Comparison of ENCODE assay signal across 14 cellular contexts in genomic region chr3:43497905-43498365, GRCh38.
DNase-seq lines count a peak whose midpoint lies in the region; ATAC-seq and TF ChIP-seq lines count a peak whose summit lies in the region.
"Had no signal": no experiment of that assay in that cellular context is flagged by ENCODE, and none has a peak within 500 bp of the region (broad histone marks: within the 10 kb centered on the region; RNA-seq: fewer than 3 reads in every experiment).

No MANE protein-coding gene starts in this region.

- H2AFZ ChIP-seq in Karpas-422 (ENCODE audit: low read length) = no peak overlapping the region

- intact Hi-C loops in right cardiac atrium (cut with DNase I) = no loop called here
- intact Hi-C loops in Right ventricle myocardium inferior (cut with DNase I) = no loop called here

- ATAC-seq in right cardiac atrium (peak; percentile 64 to 93), Right ventricle myocardium inferior (no peak)
- ATAC-seq: sciatic nerve had no signal

- H3K9me3 ChIP-seq in right cardiac atrium (ENCODE audit: control insufficient read depth, low read length) (no peaks in the 10 kb centered on the region), Karpas-422 (ENCODE audit: low read length) (no peaks in the 10 kb centered on the region)
- H3K9me3 ChIP-seq in CD8-positive, alpha-beta memory T cell (ENCODE audit: low read length) = no peaks in the 10 kb centered on the region

- H3K4me3 ChIP-seq in right cardiac atrium (ENCODE audit: low read length) (no peak overlapping the region), fibroblast of the aortic adventitia (ENCODE audit: low read depth, low read length) (no peak overlapping the region), Karpas-422 (ENCODE audit: low read length) (no peak overlapping the region)
- no peak overlapping the region for H3K4me3 ChIP-seq in CD8-positive, alpha-beta memory T cell (ENCODE audit: low read length)

- H3K36me3 Mint-ChIP-seq in activated naive CD8-positive, alpha-beta T cell treated with anti-CD3 and anti-CD28 coated beads for 36 hours = peaks cover 8% of the 10 kb centered on the region
- H3K36me3 Mint-ChIP-seq in CD8-positive, alpha-beta memory T cell = peaks cover 0 to 4% (median 0%) of the 10 kb centered on the region in 3 donors
- H3K36me3 Mint-ChIP-seq: T-cell had no signal

- POLR2A ChIA-PET in CD8-positive, alpha-beta memory T cell (lab: Charles Lee) = interaction anchor here (1.0 kb wide), 1 partner anchor 335 kb away, joined by 3 read pairs; no protein-coding TSS in a partner anchor

- H4K20me1 ChIP-seq in Karpas-422 (ENCODE audit: insufficient read depth, low read depth, low read length) = no peaks in the 10 kb centered on the region

- peak overlapping the region; percentile 87 for H3K27ac Mint-ChIP-seq in activated naive CD8-positive, alpha-beta T cell treated with anti-CD3 and anti-CD28 coated beads for 36 hours
- H3K27ac Mint-ChIP-seq in CD8-positive, alpha-beta memory T cell = peak overlapping the region in 4 of 8 donors; percentile 12 to 70 (median 63)

- H3K4me1 ChIP-seq in right cardiac atrium (ENCODE audit: control insufficient read depth, insufficient read depth, low read length) = peaks cover 6% of the 10 kb centered on the region
- H3K4me1 ChIP-seq in CD8-positive, alpha-beta memory T cell (ENCODE audit: insufficient read depth, low read length) = peaks cover 34% of the 10 kb centered on the region
- no peaks in the 10 kb centered on the region for H3K4me1 ChIP-seq in Karpas-422 (ENCODE audit: low read length)

- peaks cover 2% of the 10 kb centered on the region for H3K9me3 Mint-ChIP-seq in activated naive CD8-positive, alpha-beta T cell treated with anti-CD3 and anti-CD28 coated beads for 36 hours
- H3K9me3 Mint-ChIP-seq in CD8-positive, alpha-beta memory T cell = no peaks in the 10 kb centered on the region
- H3K9me3 Mint-ChIP-seq: T-cell had no signal

- no peak overlapping the region for H3K4me2 ChIP-seq in Karpas-422 (ENCODE audit: low read depth, low read length, poor library complexity, severe bottlenecking)

- no peaks in the 10 kb centered on the region for H3K27me3 Mint-ChIP-seq in activated naive CD8-positive, alpha-beta T cell treated with anti-CD3 and anti-CD28 coated beads for 36 hours
- H3K27me3 Mint-ChIP-seq in CD8-positive, alpha-beta memory T cell = no peaks in the 10 kb centered on the region
- H3K27me3 Mint-ChIP-seq: T-cell had no signal

- H3K9ac ChIP-seq in Karpas-422 (ENCODE audit: low read length) = no peak overlapping the region

- H3K27ac ChIP-seq in right cardiac atrium (ENCODE audit: low read length) (peak overlapping the region; percentile 42), Karpas-422 (ENCODE audit: low read length) (no peak overlapping the region)
- no peak overlapping the region for H3K27ac ChIP-seq in CD8-positive, alpha-beta memory T cell (ENCODE audit: low read depth, low read length)
- H3K27ac ChIP-seq: C4-2B, HL-60 had no signal

- H3K27me3 ChIP-seq in right cardiac atrium (ENCODE audit: control insufficient read depth, insufficient read depth) (no peaks in the 10 kb centered on the region), Karpas-422 (ENCODE audit: low read length) (no peaks in the 10 kb centered on the region)
- no peaks in the 10 kb centered on the region for H3K27me3 ChIP-seq in CD8-positive, alpha-beta memory T cell (ENCODE audit: insufficient read depth, low read length, poor library complexity, severe bottlenecking)

- DNase-seq in right cardiac atrium (peak in 1 of 3 donors; percentile 44), Right ventricle myocardium inferior (ENCODE audit: missing footprints) (no peak), fibroblast of the aortic adventitia (ENCODE audit: low read depth) (peak; percentile 53), Karpas-422 (no peak)
- DNase-seq in activated naive CD8-positive, alpha-beta T cell treated with anti-CD3 and anti-CD28 coated beads for 36 hours = no peak
- DNase-seq in CD8-positive, alpha-beta memory T cell = no peak
- DNase-seq in stimulated activated CD8-positive, alpha-beta memory T cell treated with anti-CD3 and anti-CD28 coated beads, Interleukin-4, amount 100 ng/mL, for 48 hours = no peak
- DNase-seq in stimulated activated CD4-positive, alpha-beta T cell treated with anti-CD3 and anti-CD28 coated beads, Interleukin-2, amount 100 ng/mL, for 48 hours = no peak
- DNase-seq: activated CD4-positive, alpha-beta T cell treated with anti-CD3 and anti-CD28 coated beads for 48 hours; cortex of kidney; T-cell had no signal

- no peak overlapping the region for H3K4me3 Mint-ChIP-seq in activated naive CD8-positive, alpha-beta T cell treated with anti-CD3 and anti-CD28 coated beads for 36 hours
- H3K4me3 Mint-ChIP-seq in CD8-positive, alpha-beta memory T cell = no peak overlapping the region
- H3K4me3 Mint-ChIP-seq: T-cell had no signal

- no peak for TF ChIP-seq CTCF in fibroblast of the aortic adventitia (IDR thresholded peaks at IDR 0.05; ENCODE audit: insufficient read depth, low read length)

- H3K9me2 ChIP-seq in Karpas-422 (replicated peaks; ENCODE audit: insufficient read depth, low read length) = no peaks in the 10 kb centered on the region

- H3K79me2 ChIP-seq in Karpas-422 (ENCODE audit: low read length) = no peaks in the 10 kb centered on the region

- CTCF ChIA-PET in CD8-positive, alpha-beta memory T cell (lab: Charles Lee) = no interaction called here

- no peaks in the 10 kb centered on the region for H3K36me3 ChIP-seq in CD8-positive, alpha-beta memory T cell (ENCODE audit: insufficient read depth, low read length)
- H3K36me3 ChIP-seq in Karpas-422 (ENCODE audit: insufficient read depth, low read length) = no peaks in the 10 kb centered on the region

- H3K4me1 Mint-ChIP-seq in activated naive CD8-positive, alpha-beta T cell treated with anti-CD3 and anti-CD28 coated beads for 36 hours = peaks cover 57% of the 10 kb centered on the region
- H3K4me1 Mint-ChIP-seq in CD8-positive, alpha-beta memory T cell = peaks cover 49 to 54% (median 54%) of the 10 kb centered on the region in 3 donors

- WGBS in right cardiac atrium = 75% methylated on average over 1 of the region's 1 CpG
